Comparison of ENCODE assay signal across 2 cellular contexts in the genomic region with DNA sequence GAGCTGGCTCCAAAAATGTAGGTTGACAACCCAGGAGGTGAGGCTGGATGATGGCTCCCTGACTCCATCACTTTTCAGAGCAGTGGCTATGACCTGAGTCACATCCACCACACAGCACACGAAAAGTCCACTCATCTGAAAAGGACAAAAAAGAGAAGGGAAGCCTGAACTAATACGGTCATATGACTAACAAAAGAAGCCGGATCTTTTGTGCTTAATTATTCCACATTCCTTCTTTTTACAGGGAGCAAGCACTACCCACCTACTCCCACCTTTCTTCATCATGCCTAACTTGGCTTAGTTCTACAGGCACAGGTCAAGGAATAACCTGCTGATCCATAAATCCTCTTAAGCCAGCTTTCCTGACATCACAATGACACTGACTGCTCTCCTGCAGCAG.
TF ChIP-seq lines count a peak whose summit lies in the region.

No MANE protein-coding gene starts in this region.

TF ChIP-seq in GM23338, 12 proteins besides CTCF, POLR2A, EP300 and RAD21:
- TF ChIP-seq, protein P1, sequence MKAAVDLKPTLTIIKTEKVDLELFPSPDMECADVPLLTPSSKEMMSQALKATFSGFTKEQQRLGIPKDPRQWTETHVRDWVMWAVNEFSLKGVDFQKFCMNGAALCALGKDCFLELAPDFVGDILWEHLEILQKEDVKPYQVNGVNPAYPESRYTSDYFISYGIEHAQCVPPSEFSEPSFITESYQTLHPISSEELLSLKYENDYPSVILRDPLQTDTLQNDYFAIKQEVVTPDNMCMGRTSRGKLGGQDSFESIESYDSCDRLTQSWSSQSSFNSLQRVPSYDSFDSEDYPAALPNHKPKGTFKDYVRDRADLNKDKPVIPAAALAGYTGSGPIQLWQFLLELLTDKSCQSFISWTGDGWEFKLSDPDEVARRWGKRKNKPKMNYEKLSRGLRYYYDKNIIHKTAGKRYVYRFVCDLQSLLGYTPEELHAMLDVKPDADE (IDR thresholded peaks at IDR 0.05) = no peak
- TF ChIP-seq EZH2phosphoT487 (IDR thresholded peaks at IDR 0.05; ENCODE audit: unreplicated experiment) = no peak
- TF ChIP-seq NANOG (IDR thresholded peaks at IDR 0.05; ENCODE audit: borderline replicate concordance) = no peak
- TF ChIP-seq CREB1 (CRISPR knock-in tag; IDR thresholded peaks at IDR 0.05; ENCODE audit: low read depth) = no peak
- TF ChIP-seq EZH2 (IDR thresholded peaks at IDR 0.05; ENCODE audit: low read depth, unreplicated experiment) = no peak
- TF ChIP-seq, protein P2, sequence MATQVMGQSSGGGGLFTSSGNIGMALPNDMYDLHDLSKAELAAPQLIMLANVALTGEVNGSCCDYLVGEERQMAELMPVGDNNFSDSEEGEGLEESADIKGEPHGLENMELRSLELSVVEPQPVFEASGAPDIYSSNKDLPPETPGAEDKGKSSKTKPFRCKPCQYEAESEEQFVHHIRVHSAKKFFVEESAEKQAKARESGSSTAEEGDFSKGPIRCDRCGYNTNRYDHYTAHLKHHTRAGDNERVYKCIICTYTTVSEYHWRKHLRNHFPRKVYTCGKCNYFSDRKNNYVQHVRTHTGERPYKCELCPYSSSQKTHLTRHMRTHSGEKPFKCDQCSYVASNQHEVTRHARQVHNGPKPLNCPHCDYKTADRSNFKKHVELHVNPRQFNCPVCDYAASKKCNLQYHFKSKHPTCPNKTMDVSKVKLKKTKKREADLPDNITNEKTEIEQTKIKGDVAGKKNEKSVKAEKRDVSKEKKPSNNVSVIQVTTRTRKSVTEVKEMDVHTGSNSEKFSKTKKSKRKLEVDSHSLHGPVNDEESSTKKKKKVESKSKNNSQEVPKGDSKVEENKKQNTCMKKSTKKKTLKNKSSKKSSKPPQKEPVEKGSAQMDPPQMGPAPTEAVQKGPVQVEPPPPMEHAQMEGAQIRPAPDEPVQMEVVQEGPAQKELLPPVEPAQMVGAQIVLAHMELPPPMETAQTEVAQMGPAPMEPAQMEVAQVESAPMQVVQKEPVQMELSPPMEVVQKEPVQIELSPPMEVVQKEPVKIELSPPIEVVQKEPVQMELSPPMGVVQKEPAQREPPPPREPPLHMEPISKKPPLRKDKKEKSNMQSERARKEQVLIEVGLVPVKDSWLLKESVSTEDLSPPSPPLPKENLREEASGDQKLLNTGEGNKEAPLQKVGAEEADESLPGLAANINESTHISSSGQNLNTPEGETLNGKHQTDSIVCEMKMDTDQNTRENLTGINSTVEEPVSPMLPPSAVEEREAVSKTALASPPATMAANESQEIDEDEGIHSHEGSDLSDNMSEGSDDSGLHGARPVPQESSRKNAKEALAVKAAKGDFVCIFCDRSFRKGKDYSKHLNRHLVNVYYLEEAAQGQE (IDR thresholded peaks at IDR 0.05; ENCODE audit: unreplicated experiment) = no peak
- TF ChIP-seq ZNF331 (CRISPR knock-in tag; IDR thresholded peaks at IDR 0.05; ENCODE audit: low read depth) = no peak
- no peak for TF ChIP-seq JUNB (IDR thresholded peaks at IDR 0.05; ENCODE audit: unreplicated experiment)

TF ChIP-seq in H1, 55 proteins besides CTCF, POLR2A, EP300 and RAD21:
- TF ChIP-seq ASH2L (IDR thresholded peaks at IDR 0.05; ENCODE audit: low read length) (no peak), RFX5 (IDR thresholded peaks at IDR 0.05; ENCODE audit: borderline replicate concordance, low read depth, low read length) (no peak), FOSL1 (IDR thresholded peaks at IDR 0.05; ENCODE audit: insufficient read depth, low read depth, low read length) (no peak), SIX5 (IDR thresholded peaks at IDR 0.05; ENCODE audit: low read depth, low read length) (no peak), GTF2F1 (IDR thresholded peaks at IDR 0.05; ENCODE audit: borderline replicate concordance, low read depth, low read length) (no peak), JUN (IDR thresholded peaks at IDR 0.05; ENCODE audit: low read depth, low read length) (no peak), KDM1A (IDR thresholded peaks at IDR 0.05; ENCODE audit: borderline replicate concordance, low read length) (no peak), SAP30 (IDR thresholded peaks at IDR 0.05; ENCODE audit: insufficient read depth, insufficient replicate concordance, low read length) (no peak), BACH1 (IDR thresholded peaks at IDR 0.05; ENCODE audit: low read length) (no peak), TCF12 (IDR thresholded peaks at IDR 0.05; ENCODE audit: low read depth, low read length) (no peak)
